Comparison of ENCODE assay signal across 12 cellular contexts in genomic region chr20:36607586-36608387, GRCh38. TPM values are rescaled to one million over a fixed set of nuclear protein-coding genes. Genes with fewer than 3 reads are reported as not detected.
A peak's percentile ranks its signal among the peaks of the same experiment; 100 is the strongest.
DNase-seq lines count a peak whose midpoint lies in the region; ATAC-seq and TF ChIP-seq lines count a peak whose summit lies in the region.
"Had no signal": no experiment of that assay in that cellular context is flagged by ENCODE, and none has a peak within 500 bp of the region (broad histone marks: within the 10 kb centered on the region; RNA-seq: fewer than 3 reads in every experiment).

No MANE protein-coding gene starts in this region.

- H3K9me3 ChIP-seq in OCI-LY3 (ENCODE audit: insufficient read depth, low read length) (no peaks in the 10 kb centered on the region), skeletal muscle satellite cell (replicated peaks; ENCODE audit: low read length) (no peaks in the 10 kb centered on the region)
- H3K9me3 ChIP-seq: ascending aorta had no signal

- peak; percentile 34 for DNase-seq in DMS53 (lab: John Stamatoyannopoulos, UW)
- DNase-seq in DMS53 treated with DMSO at 0.1 percent for 48 hours (lab: John Stamatoyannopoulos, UW; ENCODE audit: unreplicated experiment) = no peak
- DNase-seq in epithelial cell of esophagus (ENCODE audit: low read depth) = peak; percentile 46
- DNase-seq in stimulated activated CD4-positive, alpha-beta T cell treated with anti-CD3 and anti-CD28 coated beads, Interleukin-4, amount 100 ng/mL, for 24 hours = no peak
- DNase-seq: stimulated activated CD4-positive, alpha-beta T cell treated with anti-CD3 and anti-CD28 coated beads, Interleukin-4, amount 100 ng/mL, for 1 hour had no signal

- TF ChIP-seq CTCF in OCI-LY3 (IDR thresholded peaks at IDR 0.05; ENCODE audit: low read depth, low read length) (no peak), epithelial cell of esophagus (IDR thresholded peaks at IDR 0.05; ENCODE audit: insufficient read depth, low read depth, low read length, missing control alignments) (no peak)

- H3K79me2 ChIP-seq in OCI-LY3 (ENCODE audit: low read length) = peaks cover 45% of the 10 kb centered on the region

- peaks cover 23% of the 10 kb centered on the region for H3K4me1 ChIP-seq in OCI-LY3 (ENCODE audit: low read length)
- H3K4me1 ChIP-seq in skeletal muscle satellite cell (ENCODE audit: control insufficient read depth, insufficient read depth, low read length) = peaks cover 17% of the 10 kb centered on the region

- peak overlapping the region; percentile 86 for H3K4me3 ChIP-seq in OCI-LY3 (ENCODE audit: low read length)
- peak overlapping the region; percentile 7 for H3K4me3 ChIP-seq in epithelial cell of esophagus (ENCODE audit: low read length)
- H3K4me3 ChIP-seq in skeletal muscle satellite cell (ENCODE audit: low read length) = peak overlapping the region; percentile 92

- ATAC-seq in GM21619 (IDR thresholded peaks at IDR 0.05; ENCODE audit: unreplicated experiment) (no peak), GM21381 (IDR thresholded peaks at IDR 0.05; ENCODE audit: unreplicated experiment) (no peak)

- H2AFZ ChIP-seq in OCI-LY3 (ENCODE audit: low read depth, low read length) = no peak overlapping the region

- H3K4me2 ChIP-seq in OCI-LY3 (ENCODE audit: low read length) = peak overlapping the region; percentile 93
- peak overlapping the region; percentile 92 for H3K4me2 ChIP-seq in skeletal muscle satellite cell (ENCODE audit: low read length)

- H4K20me1 ChIP-seq in OCI-LY3 (ENCODE audit: insufficient read depth, low read length) = peaks cover 12% of the 10 kb centered on the region

- H3K27me3 ChIP-seq in OCI-LY3 (ENCODE audit: low read depth, low read length) (no peaks in the 10 kb centered on the region), skeletal muscle satellite cell (ENCODE audit: control insufficient read depth, insufficient read depth, low read length) (no peaks in the 10 kb centered on the region)
- H3K27me3 ChIP-seq: ascending aorta had no signal

- H3K9ac ChIP-seq in OCI-LY3 (ENCODE audit: low read length) (no peak overlapping the region), skeletal muscle satellite cell (ENCODE audit: low read depth, low read length) (peak overlapping the region; percentile 94)

- peaks cover 37% of the 10 kb centered on the region for H3K36me3 ChIP-seq in OCI-LY3 (replicated peaks; ENCODE audit: low read depth, low read length)
- peaks cover 42% of the 10 kb centered on the region for H3K36me3 ChIP-seq in skeletal muscle satellite cell (ENCODE audit: insufficient read depth, low read length)

- H3K27ac ChIP-seq in OCI-LY3 (ENCODE audit: low read length) = 0 out of 2 replicates have a peak overlapping the region, but pooled peaks have one; percentile 8
- H3K27ac ChIP-seq: ascending aorta had no signal

RNA-seq across cellular contexts. Expression of gene RAB5IF, which starts 2.2 kb away (rescaled TPM):
- 102 and 111 TPM in 2 replicates for total RNA-seq in skeletal muscle satellite cell (2012; rRNA removed)

RNA-seq across cellular contexts. Expression of gene TGIF2, which starts 34.4 kb away (rescaled TPM):
- 5.2 and 5.3 TPM in 2 replicates for total RNA-seq in skeletal muscle satellite cell (2012; rRNA removed)

RNA-seq across cellular contexts. Expression of gene SLA2, which starts 38.2 kb away (rescaled TPM):
- total RNA-seq in skeletal muscle satellite cell (2012; rRNA removed) = not detected in 2 replicates
- total RNA-seq: A172, ascending aorta, RPMI7951 had no signal

Comparison
In these comparisons a context has a peak if more than half of its experiments do, and no peak if none do; other contexts are left out.
1. DNase-seq: peak in DMS53 (single experiment) and epithelial cell of esophagus (single experiment); none in DMS53 treated with DMSO at 0.1 percent for 48 hours (single experiment) and stimulated activated CD4-positive, alpha-beta T cell treated with anti-CD3 and anti-CD28 coated beads, Interleukin-4, amount 100 ng/mL, for 24 hours (single experiment).
2. H3K4me3 ChIP-seq: peak in every context shown above with its lines; median percentile 92 in skeletal muscle satellite cell; 86 in OCI-LY3; 7 in epithelial cell of esophagus.